ENCODE assay signal across 19 cellular contexts in genomic region chr20:53574819-53575218, GRCh38. TPM values are rescaled to one million over a fixed set of nuclear protein-coding genes. Genes with fewer than 3 reads are reported as not detected.
DNase-seq lines count a peak whose midpoint lies in the region; ATAC-seq, FAIRE-seq and TF ChIP-seq lines count a peak whose summit lies in the region.
"Had no signal": no experiment of that assay in that cellular context is flagged by ENCODE, and none has a peak within 500 bp of the region (broad histone marks: within the 10 kb centered on the region; RNA-seq: fewer than 3 reads in every experiment).

No MANE protein-coding gene starts in this region.

- no peak overlapping the region for H3K4me3 Mint-ChIP-seq in activated naive CD4-positive, alpha-beta T cell treated with anti-CD3 and anti-CD28 coated beads for 36 hours
- H3K4me3 Mint-ChIP-seq: neural crest cell had no signal

- H3K79me1 ChIP-seq in H1 (ENCODE audit: low read depth, low read length) = peaks cover 4% of the 10 kb centered on the region; the same call in 1 of the 2 replicates

- no peak overlapping the region for H3K4ac ChIP-seq in H1 (replicated peaks; ENCODE audit: insufficient read length, low read depth, low read length)

- no TSS peak for BruUV-seq in Panc1 (replicated peaks; lab: Mats Ljungman, UMichigan)

- peaks cover 19 to 23% of the 10 kb centered on the region in 2 experiments for H4K20me1 ChIP-seq in H1 (replicated peaks in 1 of 2; ENCODE audit: control insufficient read depth in 1 of 2, insufficient read depth in 2 of 2, low read length in 2 of 2)

- peaks cover 26 to 99% of the 10 kb centered on the region in 2 experiments for H3K79me2 ChIP-seq in H1 (ENCODE audit: control insufficient read depth in 1 of 2, insufficient read depth in 2 of 2, low read length in 2 of 2)

- no peak for TF ChIP-seq RAD21 in H1 (IDR thresholded peaks at IDR 0.05 in 1 of 2, conservative IDR thresholded peaks at IDR 0.05 in 1 of 2; ENCODE audit: low read depth in 2 of 2, low read length in 2 of 2)

- H2BK5ac ChIP-seq in H1 (ENCODE audit: low read depth, low read length) = no peak overlapping the region

- CTCF ChIA-PET in activated naive CD4-positive, alpha-beta T cell treated with anti-CD3 and anti-CD28 coated beads for 36 hours (lab: Charles Lee) = interaction anchor here (0.7 to 1.6 kb wide), 2 partner anchors 34 to 341 kb away, joined by 3 to 5 read pairs; no protein-coding TSS in a partner anchor
- CTCF ChIA-PET in Panc1 (lab: Charles Lee) (no interaction called here), H1 (lab: Charles Lee; ENCODE audit: partially characterized antibody) (interaction anchor here (0.7 to 1.1 kb wide), 2 partner anchors 21 to 365 kb away, joined by 3 to 4 read pairs; no protein-coding TSS in a partner anchor)

- H3K9me3 Mint-ChIP-seq in activated naive CD4-positive, alpha-beta T cell treated with anti-CD3 and anti-CD28 coated beads for 36 hours = no peaks in the 10 kb centered on the region
- H3K9me3 Mint-ChIP-seq: neural crest cell had no signal

- H3K23ac ChIP-seq in H1 (ENCODE audit: insufficient read length) = no peak overlapping the region

- no peak overlapping the region for H2BK120ac ChIP-seq in H1 (replicated peaks; ENCODE audit: low read depth, low read length)

- H2BK12ac ChIP-seq in H1 (ENCODE audit: low read depth, low read length) = no peak overlapping the region

- WGBS in H1 (ENCODE audit: extremely low coverage in 1 of 2, insufficient coverage in 1 of 2, insufficient read length in 1 of 2, insufficient replicate concordance in 2 of 2, low coverage in 1 of 2, low lambda C conversion rate in 2 of 2, missing lambda C conversion rate in 1 of 2), 2 experiments = 95% methylated on average over 5 of the region's 6 CpGs; no CpG with 5 or more reads in 1 of the 2 experiments

- H3K36me3 ChIP-seq in Panc1 (ENCODE audit: control insufficient read depth, insufficient read depth, low read length) (peaks cover 58% of the 10 kb centered on the region), H1 (ENCODE audit: control insufficient read depth in 2 of 4, insufficient read depth in 4 of 4, low read length in 3 of 4) (peaks cover 44 to 91% (median 63%) of the 10 kb centered on the region in 4 experiments)

- in situ Hi-C loops in Panc1 (cut with HindIII; ENCODE audit: low pct_unique_long_range_greater_than_20kb, low sequenced_read_pairs) = no loop called here

- no peak overlapping the region for H3K56ac ChIP-seq in H1 (replicated peaks; ENCODE audit: insufficient read length, low read depth, low read length)

- H3K4me3 ChIP-seq in Panc1 (ENCODE audit: low read depth in 2 of 2, low read length in 2 of 2) (no peak overlapping the region), H1 (ENCODE audit: extremely low read depth in 1 of 4, insufficient read depth in 2 of 4, low read depth in 3 of 4, low read length in 4 of 4) (no peak overlapping the region)
- H3K4me3 ChIP-seq: SJCRH30 had no signal

- H3K4me1 ChIP-seq in Panc1 (ENCODE audit: control insufficient read depth, insufficient read depth, low read length) = peaks cover 87% of the 10 kb centered on the region
- H3K4me1 ChIP-seq in H1 (replicated peaks in 1 of 4; ENCODE audit: control insufficient read depth in 3 of 4, insufficient read depth in 4 of 4, low read length in 3 of 4) = peaks cover 1 to 4% (median 2%) of the 10 kb centered on the region in 4 experiments; a peak in 3 of 7 replicates
- H3K4me1 ChIP-seq: SJCRH30 had no signal

- DNase-seq in activated naive CD4-positive, alpha-beta T cell treated with anti-CD3 and anti-CD28 coated beads for 36 hours = no peak
- no peak for DNase-seq in activated naive CD4-positive, alpha-beta T cell (lab: John Stamatoyannopoulos, UW)
- DNase-seq in Panc1 (ENCODE audit: low read depth, low spot score) (no peak), H1 (ENCODE audit: low read depth in 1 of 2, low spot score in 2 of 2) (no peak), epidermal melanocyte (ENCODE audit: insufficient read length, low spot score) (no peak), GM19239 (ENCODE audit: insufficient read length, low spot score) (no peak), UCSD-AML1 (lab: John Stamatoyannopoulos, UW; ENCODE audit: unreplicated experiment) (no peak)
- peak; percentile 15 for DNase-seq in stimulated activated CD8-positive, alpha-beta memory T cell treated with anti-CD3 and anti-CD28 coated beads, Interleukin-4, amount 100 ng/mL, for 48 hours
- DNase-seq: ACHN; activated CD4-positive, alpha-beta T cell treated with anti-CD3 and anti-CD28 coated beads for 48 hours; erythroblast; GDM1; NCI-H1694; right cardiac atrium; SJCRH30; T-helper 9 cell had no signal

- H3K4me2 ChIP-seq in H1 (ENCODE audit: insufficient read depth in 1 of 2, low read depth in 2 of 2, low read length in 2 of 2) = no peak overlapping the region

- peak overlapping the region; percentile 100 for H3K27ac ChIP-seq in Panc1 (ENCODE audit: low read length)
- 0 out of 2 replicates have a peak overlapping the region, but pooled peaks have one; percentile 6 for H3K27ac ChIP-seq in H1 (ENCODE audit: low read depth, low read length)
- H3K27ac ChIP-seq: SJCRH30 had no signal

- H2BK20ac ChIP-seq in H1 (ENCODE audit: low read length) = no peak overlapping the region

- no peak overlapping the region for H2AFZ ChIP-seq in H1 (ENCODE audit: low read length)

- H4K5ac ChIP-seq in H1 (ENCODE audit: insufficient read length, low read depth, low read length) = no peak overlapping the region

- no peak overlapping the region for H3K18ac ChIP-seq in H1 (ENCODE audit: extremely low read depth, low read length)

- no peak for ATAC-seq in Panc1
- ATAC-seq: HCT116, right cardiac atrium had no signal

- peaks cover 89% of the 10 kb centered on the region for H3K4me1 Mint-ChIP-seq in activated naive CD4-positive, alpha-beta T cell treated with anti-CD3 and anti-CD28 coated beads for 36 hours (ENCODE audit: low read depth)

- no peaks in the 10 kb centered on the region for H3K9me3 ChIP-seq in Panc1 (ENCODE audit: control insufficient read depth, insufficient read depth, low read depth, low read length)
- H3K9me3 ChIP-seq in H1 (ENCODE audit: insufficient read depth in 2 of 2, low read depth in 1 of 2, low read length in 1 of 2) = no peaks in the 10 kb centered on the region
- H3K9me3 ChIP-seq: SJCRH30 had no signal

- H3K23me2 ChIP-seq in H1 (ENCODE audit: low read depth, low read length) = no peaks in the 10 kb centered on the region

- peaks cover 58% of the 10 kb centered on the region for H3K36me3 Mint-ChIP-seq in activated naive CD4-positive, alpha-beta T cell treated with anti-CD3 and anti-CD28 coated beads for 36 hours (ENCODE audit: low read depth)

- no peak overlapping the region for H3K14ac ChIP-seq in H1 (ENCODE audit: insufficient read length)

- no peaks in the 10 kb centered on the region for H3K27me3 Mint-ChIP-seq in activated naive CD4-positive, alpha-beta T cell treated with anti-CD3 and anti-CD28 coated beads for 36 hours (ENCODE audit: low read depth)

- H3K9ac ChIP-seq in H1 (replicated peaks in 1 of 4; ENCODE audit: extremely low read depth in 1 of 4, low read depth in 3 of 4, low read length in 3 of 4) = no peak overlapping the region

- TF ChIP-seq CTCF in Panc1 (IDR thresholded peaks at IDR 0.05) (no peak), H1 (IDR thresholded peaks at IDR 0.05; ENCODE audit: control extremely low read depth in 1 of 3, insufficient read depth in 1 of 3, low read depth in 1 of 3, low read length in 3 of 3) (no peak)

- H4K91ac ChIP-seq in H1 (replicated peaks; ENCODE audit: insufficient read length, low read length) = no peak overlapping the region

- no peaks in the 10 kb centered on the region for H3K27me3 ChIP-seq in Panc1 (ENCODE audit: control insufficient read depth, insufficient read depth, low read length)
- no peaks in the 10 kb centered on the region for H3K27me3 ChIP-seq in H1 (replicated peaks in 1 of 4; ENCODE audit: control insufficient read depth in 3 of 4, extremely low read depth in 1 of 4, insufficient read depth in 3 of 4, low read length in 3 of 4)
- H3K27me3 ChIP-seq: SJCRH30 had no signal

- TF ChIP-seq POLR2A in H1 (IDR thresholded peaks at IDR 0.05; ENCODE audit: control extremely low read depth in 1 of 2, low read depth in 2 of 2, low read length in 2 of 2) = no peak

- H3K27ac Mint-ChIP-seq in activated naive CD4-positive, alpha-beta T cell treated with anti-CD3 and anti-CD28 coated beads for 36 hours = peak overlapping the region; percentile 61

- POLR2A ChIA-PET in Panc1 (lab: Charles Lee) = no interaction called here
- POLR2A ChIA-PET in H1 (lab: Charles Lee; ENCODE audit: partially characterized antibody) = no interaction called here

- FAIRE-seq in H1 (lab: Jason Lieb, UNC) = no peak
- FAIRE-seq in GM19239 (lab: Jason Lieb, UNC) = no peak
- FAIRE-seq: D721Med had no signal

- intact Hi-C loops in activated naive CD4-positive, alpha-beta T cell treated with anti-CD3 and anti-CD28 coated beads for 36 hours (cut with micrococcal nuclease) = loop anchor here (5.0 kb wide), 1 partner anchor 632 kb away; the partner anchor contains the start of gene PFDN4
- intact Hi-C loops in Panc1 (cut with micrococcal nuclease; ENCODE audit: unreplicated experiment) = loop anchor here (5.0 to 10.0 kb wide), 2 partner anchors 367 to 490 kb away; no protein-coding TSS in a partner anchor

- H2AK5ac ChIP-seq in H1 (ENCODE audit: low read depth, low read length) = no peak overlapping the region

- no peak overlapping the region for H2BK15ac ChIP-seq in H1 (ENCODE audit: low read length)

- no peak overlapping the region for H4K8ac ChIP-seq in H1 (ENCODE audit: extremely low read depth, insufficient read depth, low read length)

- TF ChIP-seq EP300 in H1 (IDR thresholded peaks at IDR 0.05; ENCODE audit: borderline replicate concordance in 1 of 2, low read depth in 2 of 2, low read length in 2 of 2) = no peak

TF ChIP-seq in H1, 55 proteins besides CTCF, POLR2A, EP300 and RAD21 (continues in another document):
- TF ChIP-seq SP2 (IDR thresholded peaks at IDR 0.05; ENCODE audit: low read length) = no peak
- no peak for TF ChIP-seq BCL11A (IDR thresholded peaks at IDR 0.05; ENCODE audit: low read depth in 2 of 2, low read length in 2 of 2)

RNA-seq across cellular contexts. Expression of gene ZNF217, which starts 18.8 kb away (rescaled TPM):
- total RNA-seq in activated naive CD4-positive, alpha-beta T cell treated with anti-CD3 and anti-CD28 coated beads for 36 hours = 10 to 100 TPM; 37.2 to 38.3 TPM
- total RNA-seq in Panc1 (2021; ENCODE audit: unreplicated experiment) = 210 TPM
- polyA plus RNA-seq in Panc1 (2012; ENCODE audit: insufficient read length) = 80.1 TPM
- total RNA-seq in H1 (2021; fragmentation: NEBNext Ultra II Directional; extraction: Animal tissue kit (Norgen Biotek cat#: 25700)) = 87.9 and 89.8 TPM in 2 replicates
- 14.3 and 15.3 TPM in 2 replicates for polyA plus RNA-seq in H1 (2011; rRNA removed)
- polyA plus RNA-seq in H1 (2011; cell fraction: cytosol; rRNA removed) = 20.7 TPM
- polyA plus RNA-seq in H1 (2011; cell fraction: nucleus; rRNA removed) = 26.5 TPM
- 30.3 to 46.0 TPM (median 35.4 TPM) in 4 replicates for polyA plus RNA-seq in H1 (2012, experiment 1 of 2)
- 3.0 TPM for polyA plus RNA-seq in H1 (2012, experiment 2 of 2)
- 30.9 TPM for polyA plus RNA-seq in H1 (2013, experiment 1 of 2)
- 30.1 TPM for polyA plus RNA-seq in H1 (2013, experiment 2 of 2)
- 73.4 and 80.4 TPM in 2 replicates for polyA minus RNA-seq in H1 (2011; rRNA and poly(A)+ RNA removed)
- polyA minus RNA-seq in H1 (2011; cell fraction: cytosol; rRNA and poly(A)+ RNA removed) = 52.0 TPM
- polyA minus RNA-seq in H1 (2011; cell fraction: nucleus; rRNA and poly(A)+ RNA removed) = 43.5 TPM
